Comparison of ENCODE assay signal across 8 cellular contexts in genomic region chr11:104967493-104968364, GRCh38. TPM values are rescaled to one million over a fixed set of nuclear protein-coding genes. Genes with fewer than 3 reads are reported as not detected.
A peak's percentile ranks its signal among the peaks of the same experiment; 100 is the strongest.
DNase-seq lines count a peak whose midpoint lies in the region; ATAC-seq and TF ChIP-seq lines count a peak whose summit lies in the region.

No MANE protein-coding gene starts in this region.

- peak overlapping the region; percentile 66 for H3K4me3 ChIP-seq in CD8-positive, alpha-beta T cell (ENCODE audit: low read depth, low read length)
- H3K4me3 ChIP-seq in NB4 (ENCODE audit: low read depth, low read length) = peak overlapping the region; percentile 93
- peak overlapping the region; percentile 76 for H3K4me3 ChIP-seq in effector memory CD4-positive, alpha-beta T cell (ENCODE audit: insufficient read depth, low read depth, low read length, poor library complexity, severe bottlenecking)
- H3K4me3 ChIP-seq in neutrophil (ENCODE audit: low read depth in 1 of 2, low read length in 1 of 2) = peak overlapping the region; percentile 67 to 79

- peaks cover 35% of the 10 kb centered on the region for H3K4me1 ChIP-seq in CD8-positive, alpha-beta T cell (ENCODE audit: insufficient read depth, low read length)
- peaks cover 22% of the 10 kb centered on the region for H3K4me1 ChIP-seq in effector memory CD4-positive, alpha-beta T cell (ENCODE audit: control insufficient read depth, insufficient read depth, low read length, poor library complexity, severe bottlenecking)
- peaks cover 48 to 52% of the 10 kb centered on the region in 2 experiments for H3K4me1 ChIP-seq in neutrophil (ENCODE audit: control insufficient read depth in 1 of 2, insufficient read depth in 1 of 2, low read depth in 1 of 2, low read length in 1 of 2)

- no peaks in the 10 kb centered on the region for H3K9me3 ChIP-seq in CD8-positive, alpha-beta T cell (ENCODE audit: low read length)
- H3K9me3 ChIP-seq in effector memory CD4-positive, alpha-beta T cell (ENCODE audit: control insufficient read depth, low read length) = no peaks in the 10 kb centered on the region
- H3K9me3 ChIP-seq in neutrophil = no peaks in the 10 kb centered on the region

- no peak for TF ChIP-seq CTCF in CD8-positive, alpha-beta T cell (IDR thresholded peaks at IDR 0.05)
- no peak for TF ChIP-seq CTCF in NB4 (IDR thresholded peaks at IDR 0.05; ENCODE audit: low read depth, low read length)
- TF ChIP-seq CTCF in neutrophil (IDR thresholded peaks at IDR 0.05) = no peak
- no peak for TF ChIP-seq CTCF in GM10266 (IDR thresholded peaks at IDR 0.05; ENCODE audit: control insufficient read depth, insufficient read depth, low read depth, missing control alignments)

- intact Hi-C loops in CD8-positive, alpha-beta T cell (cut with DNase I, micrococcal nuclease) = loop anchor here in 1 of 2 experiments (5.0 to 10.0 kb wide), 4 partner anchors 53 to 1110 kb away; partner anchors contain the start of genes AASDHPPT and KBTBD3

- H3K9me3 Mint-ChIP-seq in CD8-positive, alpha-beta T cell = peaks cover 2% of the 10 kb centered on the region

- no peak for DNase-seq in CD8-positive, alpha-beta T cell
- peak; percentile 7 for DNase-seq in NB4 (ENCODE audit: low read depth)
- DNase-seq in effector memory CD4-positive, alpha-beta T cell = no peak
- no peak for DNase-seq in GM10266 (ENCODE audit: extremely low spot score)
- no peak for DNase-seq in NCI-H1105 treated with DMSO at 0.1 percent for 48 hours (lab: John Stamatoyannopoulos, UW)
- no peak for DNase-seq in putamen (ENCODE audit: low spot score)

- POLR2A ChIA-PET in CD8-positive, alpha-beta T cell (lab: Charles Lee) = interaction anchor here (0.9 kb wide), 1 partner anchor 211 kb away, joined by 3 read pairs; no protein-coding TSS in a partner anchor

- peak overlapping the region; percentile 71 for H3K27ac ChIP-seq in CD8-positive, alpha-beta T cell (ENCODE audit: low read depth, low read length)
- peak overlapping the region; percentile 73 for H3K27ac ChIP-seq in effector memory CD4-positive, alpha-beta T cell (ENCODE audit: insufficient read depth, low read length, poor library complexity, severe bottlenecking)
- H3K27ac ChIP-seq in neutrophil = peak overlapping the region; percentile 93

- peak overlapping the region; percentile 96 for H3K4me3 Mint-ChIP-seq in CD8-positive, alpha-beta T cell

- no peaks in the 10 kb centered on the region for H3K36me3 ChIP-seq in CD8-positive, alpha-beta T cell (ENCODE audit: insufficient read depth, low read length)
- peaks cover 6% of the 10 kb centered on the region for H3K36me3 ChIP-seq in effector memory CD4-positive, alpha-beta T cell (ENCODE audit: control insufficient read depth, insufficient read depth, low read length)
- H3K36me3 ChIP-seq in neutrophil = peaks cover 4% of the 10 kb centered on the region

- CTCF ChIA-PET in CD8-positive, alpha-beta T cell (lab: Charles Lee) = no interaction called here

- peak overlapping the region; percentile 97 for H3K27ac Mint-ChIP-seq in CD8-positive, alpha-beta T cell

- H3K27me3 Mint-ChIP-seq in CD8-positive, alpha-beta T cell (ENCODE audit: low read depth) = no peaks in the 10 kb centered on the region

- peaks cover 46% of the 10 kb centered on the region for H3K4me1 Mint-ChIP-seq in CD8-positive, alpha-beta T cell (ENCODE audit: low read depth)

- TF ChIP-seq POLR2A in NB4 (IDR thresholded peaks at IDR 0.05; ENCODE audit: extremely low read depth, insufficient read length) = no peak

- no peaks in the 10 kb centered on the region for H3K27me3 ChIP-seq in CD8-positive, alpha-beta T cell (ENCODE audit: insufficient read depth, low read length)
- H3K27me3 ChIP-seq in effector memory CD4-positive, alpha-beta T cell (replicated peaks; ENCODE audit: control insufficient read depth, insufficient read depth, low read length, poor library complexity, severe bottlenecking) = no peaks in the 10 kb centered on the region
- no peaks in the 10 kb centered on the region for H3K27me3 ChIP-seq in neutrophil

- ATAC-seq in CD8-positive, alpha-beta T cell = peak; percentile 48
- peak; percentile 50 for ATAC-seq in GM21390 (IDR thresholded peaks at IDR 0.05; ENCODE audit: unreplicated experiment)

- H3K36me3 Mint-ChIP-seq in CD8-positive, alpha-beta T cell = peaks cover 50% of the 10 kb centered on the region

RNA-seq across cellular contexts. Expression of gene CASP4, which starts 0.6 kb away (rescaled TPM):
- total RNA-seq in CD8-positive, alpha-beta T cell = 10 to 100 TPM; 63.5 to 75.5 TPM

RNA-seq across cellular contexts. Expression of gene CASP5, which starts 55.2 kb away (rescaled TPM):
- total RNA-seq in CD8-positive, alpha-beta T cell = not detected
